ENCODE assay signal across 8 cellular contexts in genomic region chr10:7417103-7417623, GRCh38. TPM values are rescaled to one million over a fixed set of nuclear protein-coding genes. Genes with fewer than 3 reads are reported as not detected.
A peak's percentile ranks its signal among the peaks of the same experiment; 100 is the strongest.
DNase-seq lines count a peak whose midpoint lies in the region; ATAC-seq, FAIRE-seq and TF ChIP-seq lines count a peak whose summit lies in the region.

No MANE protein-coding gene starts in this region.

- TF ChIP-seq POLR2A in HepG2 (IDR thresholded peaks at IDR 0.05; ENCODE audit: insufficient read depth in 1 of 2, low read depth in 2 of 2, low read length in 2 of 2): no peak

- H3K4me1 Mint-ChIP-seq in activated T-helper 17 cell treated with anti-CD3 and anti-CD28 coated beads, Interleukin-2, amount 50 U/mL, for 72 hours: peaks cover 22% of the 10 kb centered on the region
- H3K4me1 Mint-ChIP-seq in stimulated activated memory B cell treated with anti-CD40 and anti-IgM and Interleukin-4, amounts not matched to agents 10 μg/mL and 1 μg/mL and 100 μg/mL, for 72 hours: peaks cover 12% of the 10 kb centered on the region
- peaks cover 29% of the 10 kb centered on the region for H3K4me1 Mint-ChIP-seq in activated naive CD4-positive, alpha-beta T cell treated with anti-CD3 and anti-CD28 coated beads, Interleukin-2, amount 10 ng/mL, durations not matched to agents 7 days and 5 days

- CTCF ChIA-PET in HepG2 (lab: Yijun Ruan, JAX; ENCODE audit: low intra/inter-chr PET ratio, low total read pairs): interaction anchor here (0.9 to 1.0 kb wide), 3 partner anchors 296 to 748 kb away, joined by 3 read pairs; no protein-coding TSS in a partner anchor
- CTCF ChIA-PET in activated naive CD4-positive, alpha-beta T cell treated with anti-CD3 and anti-CD28 coated beads, Interleukin-2, amount 10 ng/mL, durations not matched to agents 7 days and 5 days (lab: Charles Lee): interaction anchor here (0.6 to 3.3 kb wide), 12 partner anchors 34 to 747 kb away, joined by 3 to 23 read pairs (median 4); no protein-coding TSS in a partner anchor

- H3K27me3 ChIP-seq in HepG2 (ENCODE audit: control insufficient read depth in 1 of 2, insufficient read depth in 2 of 2, low read length in 2 of 2): peaks cover 1 to 9% of the 10 kb centered on the region in 2 experiments; a peak in 1 of 5 replicates

- intact Hi-C loops in HepG2 (cut with micrococcal nuclease; ENCODE audit: unreplicated experiment): loop anchor here (1.0 to 5.0 kb wide), 4 partner anchors 85 to 575 kb away; no protein-coding TSS in a partner anchor

- POLR2A ChIA-PET in HepG2 (lab: Yijun Ruan, JAX): no interaction called here

- DNase-seq in AG09309 (ENCODE audit: low read depth) (peak; percentile 27), GM20000 (ENCODE audit: low spot score) (no peak), HepG2 (ENCODE audit: low spot score) (no peak), SKM-1 (lab: John Stamatoyannopoulos, UW; ENCODE audit: unreplicated experiment) (no peak)
- DNase-seq in stimulated activated CD4-positive, alpha-beta T cell treated with anti-CD3 and anti-CD28 coated beads, Interleukin-2, amount 100 ng/mL, for 48 hours: no peak
- no peak for DNase-seq in activated naive CD4-positive, alpha-beta T cell treated with anti-CD3 and anti-CD28 coated beads, Interleukin-2, amount 10 ng/mL, durations not matched to agents 7 days and 5 days

- peaks cover 3% of the 10 kb centered on the region for H3K27me3 Mint-ChIP-seq in activated T-helper 17 cell treated with anti-CD3 and anti-CD28 coated beads, Interleukin-2, amount 50 U/mL, for 72 hours
- no peaks in the 10 kb centered on the region for H3K27me3 Mint-ChIP-seq in stimulated activated memory B cell treated with anti-CD40 and anti-IgM and Interleukin-4, amounts not matched to agents 10 μg/mL and 1 μg/mL and 100 μg/mL, for 72 hours
- H3K27me3 Mint-ChIP-seq in activated naive CD4-positive, alpha-beta T cell treated with anti-CD3 and anti-CD28 coated beads, Interleukin-2, amount 10 ng/mL, durations not matched to agents 7 days and 5 days: peaks cover 24% of the 10 kb centered on the region

- no peak for TF ChIP-seq EP300 in HepG2 (IDR thresholded peaks at IDR 0.05; ENCODE audit: low read depth in 2 of 2, low read length in 2 of 2)
- no peak for TF ChIP-seq EP300 in HepG2 (CRISPR knock-in tag; IDR thresholded peaks at IDR 0.05; ENCODE audit: borderline replicate concordance)

- no peak overlapping the region for H3K9ac ChIP-seq in HepG2 (ENCODE audit: insufficient read depth, low read depth, low read length)

- FAIRE-seq in HepG2 (lab: Jason Lieb, UNC): no peak

- 0% methylated on average over 2 of the region's 2 CpGs for WGBS in HepG2 (ENCODE audit: low lambda C conversion rate)

- no peak overlapping the region for H3K27ac ChIP-seq in HepG2 (ENCODE audit: extremely low read length, insufficient read depth, low read length)

- H3K4me3 ChIP-seq in AG09309 (ENCODE audit: control insufficient read depth, low read depth, low read length): no peak overlapping the region
- H3K4me3 ChIP-seq in HepG2 (replicated peaks in 1 of 3; ENCODE audit: insufficient read depth in 1 of 3, low read depth in 2 of 3, low read length in 3 of 3): no peak overlapping the region

- BruUV-seq in HepG2 (replicated peaks; lab: Mats Ljungman, UMichigan): no TSS peak

- peak overlapping the region; percentile 68 for H3K4me3 Mint-ChIP-seq in activated T-helper 17 cell treated with anti-CD3 and anti-CD28 coated beads, Interleukin-2, amount 50 U/mL, for 72 hours
- H3K4me3 Mint-ChIP-seq in stimulated activated memory B cell treated with anti-CD40 and anti-IgM and Interleukin-4, amounts not matched to agents 10 μg/mL and 1 μg/mL and 100 μg/mL, for 72 hours: no peak overlapping the region
- no peak overlapping the region for H3K4me3 Mint-ChIP-seq in activated naive CD4-positive, alpha-beta T cell treated with anti-CD3 and anti-CD28 coated beads, Interleukin-2, amount 10 ng/mL, durations not matched to agents 7 days and 5 days

- H3K79me2 ChIP-seq in HepG2 (ENCODE audit: insufficient read depth, low read length): no peaks in the 10 kb centered on the region

- in situ Hi-C loops in HepG2 (cut with HindIII; ENCODE audit: extremely low pct_ligation_motif_present, low pct_unique_long_range_greater_than_20kb): loop anchor here (10.0 kb wide), 1 partner anchor 502 kb away; no protein-coding TSS in a partner anchor

- H3K36me3 ChIP-seq in HepG2 (replicated peaks in 1 of 2; ENCODE audit: control insufficient read depth in 1 of 2, insufficient read depth in 2 of 2, low read length in 2 of 2): no peaks in the 10 kb centered on the region

- H3K36me3 Mint-ChIP-seq in activated T-helper 17 cell treated with anti-CD3 and anti-CD28 coated beads, Interleukin-2, amount 50 U/mL, for 72 hours (ENCODE audit: low read depth): no peaks in the 10 kb centered on the region
- H3K36me3 Mint-ChIP-seq in stimulated activated memory B cell treated with anti-CD40 and anti-IgM and Interleukin-4, amounts not matched to agents 10 μg/mL and 1 μg/mL and 100 μg/mL, for 72 hours: no peaks in the 10 kb centered on the region
- H3K36me3 Mint-ChIP-seq in activated naive CD4-positive, alpha-beta T cell treated with anti-CD3 and anti-CD28 coated beads, Interleukin-2, amount 10 ng/mL, durations not matched to agents 7 days and 5 days: no peaks in the 10 kb centered on the region

- H3K9me3 Mint-ChIP-seq in activated T-helper 17 cell treated with anti-CD3 and anti-CD28 coated beads, Interleukin-2, amount 50 U/mL, for 72 hours: no peaks in the 10 kb centered on the region
- H3K9me3 Mint-ChIP-seq in stimulated activated memory B cell treated with anti-CD40 and anti-IgM and Interleukin-4, amounts not matched to agents 10 μg/mL and 1 μg/mL and 100 μg/mL, for 72 hours: no peaks in the 10 kb centered on the region
- H3K9me3 Mint-ChIP-seq in activated naive CD4-positive, alpha-beta T cell treated with anti-CD3 and anti-CD28 coated beads, Interleukin-2, amount 10 ng/mL, durations not matched to agents 7 days and 5 days: no peaks in the 10 kb centered on the region

- H3K4me2 ChIP-seq in HepG2 (ENCODE audit: low read depth, low read length): no peak overlapping the region

- ATAC-seq in activated T-helper 17 cell treated with anti-CD3 and anti-CD28 coated beads, Interleukin-2, amount 50 U/mL, for 72 hours (replicated peaks): peak; percentile 28
- ATAC-seq in HepG2: no peak
- ATAC-seq in stimulated activated memory B cell treated with anti-CD40 and anti-IgM and Interleukin-4, amounts not matched to agents 10 μg/mL and 1 μg/mL and 100 μg/mL, for 72 hours: no peak

- H3K27ac Mint-ChIP-seq in activated T-helper 17 cell treated with anti-CD3 and anti-CD28 coated beads, Interleukin-2, amount 50 U/mL, for 72 hours: peak overlapping the region; percentile 79
- H3K27ac Mint-ChIP-seq in stimulated activated memory B cell treated with anti-CD40 and anti-IgM and Interleukin-4, amounts not matched to agents 10 μg/mL and 1 μg/mL and 100 μg/mL, for 72 hours: no peak overlapping the region
- H3K27ac Mint-ChIP-seq in activated naive CD4-positive, alpha-beta T cell treated with anti-CD3 and anti-CD28 coated beads, Interleukin-2, amount 10 ng/mL, durations not matched to agents 7 days and 5 days: no peak overlapping the region

- H2AFZ ChIP-seq in HepG2 (ENCODE audit: low read length): no peak overlapping the region

- no peaks in the 10 kb centered on the region for H4K20me1 ChIP-seq in HepG2 (ENCODE audit: insufficient read depth, low read length)

- H3K4me1 ChIP-seq in HepG2 (ENCODE audit: insufficient read depth, low read length): no peaks in the 10 kb centered on the region

- TF ChIP-seq CTCF in AG09309 (IDR thresholded peaks at IDR 0.05; ENCODE audit: control insufficient read depth, insufficient read depth, low read depth, low read length, missing control alignments) (peak; percentile 35), GM20000 (IDR thresholded peaks at IDR 0.05; ENCODE audit: extremely low read depth, missing control alignments) (peak; percentile 21), HepG2 (CRISPR knock-in tag; IDR thresholded peaks at IDR 0.05) (peak; percentile 38)

- no peak for TF ChIP-seq RAD21 in HepG2 (CRISPR knock-in tag; IDR thresholded peaks at IDR 0.05)

- no peaks in the 10 kb centered on the region for H3K9me3 ChIP-seq in HepG2 (ENCODE audit: low read length)

TF ChIP-seq in HepG2, 621 proteins besides CTCF, POLR2A, EP300 and RAD21 (continues in another document):
- TF ChIP-seq, protein P1, sequence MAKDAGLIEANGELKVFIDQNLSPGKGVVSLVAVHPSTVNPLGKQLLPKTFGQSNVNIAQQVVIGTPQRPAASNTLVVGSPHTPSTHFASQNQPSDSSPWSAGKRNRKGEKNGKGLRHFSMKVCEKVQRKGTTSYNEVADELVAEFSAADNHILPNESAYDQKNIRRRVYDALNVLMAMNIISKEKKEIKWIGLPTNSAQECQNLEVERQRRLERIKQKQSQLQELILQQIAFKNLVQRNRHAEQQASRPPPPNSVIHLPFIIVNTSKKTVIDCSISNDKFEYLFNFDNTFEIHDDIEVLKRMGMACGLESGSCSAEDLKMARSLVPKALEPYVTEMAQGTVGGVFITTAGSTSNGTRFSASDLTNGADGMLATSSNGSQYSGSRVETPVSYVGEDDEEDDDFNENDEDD (CRISPR knock-in tag; IDR thresholded peaks at IDR 0.05; ENCODE audit: borderline replicate concordance): no peak

RNA-seq across cellular contexts. Expression of gene SFMBT2, which starts 6.3 kb away (rescaled TPM):
- total RNA-seq in activated T-helper 17 cell treated with anti-CD3 and anti-CD28 coated beads, Interleukin-2, amount 50 U/mL, for 72 hours: 10 to 100 TPM; 20.4 to 24.8 TPM
- total RNA-seq in HepG2 (2016; rRNA removed; fragmentation: Illumina TruSeq; extraction: Trizol): 0.02 and 0.04 TPM in 2 replicates
- not detected in 2 replicates for total RNA-seq in HepG2 (2016; cell fraction: cytosol; rRNA removed; fragmentation: Illumina TruSeq; extraction: Trizol; ENCODE audit: low read depth)
- 0.02 TPM in 1 of 2 replicates, not detected in the other for total RNA-seq in HepG2 (2016; cell fraction: insoluble cytoplasmic fraction; rRNA removed; fragmentation: Illumina TruSeq; extraction: Trizol)
- not detected in 2 replicates for total RNA-seq in HepG2 (2016; cell fraction: membrane; rRNA removed; fragmentation: Illumina TruSeq; extraction: Trizol)
- total RNA-seq in HepG2 (2016; cell fraction: nucleus; rRNA removed; fragmentation: Illumina TruSeq; extraction: Trizol): 0.03 TPM in 1 of 2 replicates, not detected in the other
- polyA plus RNA-seq in HepG2 (2011; rRNA removed): 0.01 TPM in 2 replicates
- 0.01 TPM in 2 replicates for polyA plus RNA-seq in HepG2 (2011; cell fraction: cytosol; rRNA removed)
- polyA plus RNA-seq in HepG2 (2011; cell fraction: nucleus; rRNA removed): 0.02 and 0.06 TPM in 2 replicates
- polyA plus RNA-seq in HepG2 (2012): not detected in 2 replicates
- polyA plus RNA-seq in HepG2 (2016; cell fraction: cytosol; fragmentation: Illumina TruSeq; extraction: Trizol; ENCODE audit: low read depth): not detected in 2 replicates
- not detected in 2 replicates for polyA plus RNA-seq in HepG2 (2016; cell fraction: insoluble cytoplasmic fraction; fragmentation: Illumina TruSeq; extraction: Trizol; ENCODE audit: low read depth)
- polyA plus RNA-seq in HepG2 (2016; cell fraction: membrane; fragmentation: Illumina TruSeq; extraction: Trizol; ENCODE audit: low read depth): not detected in 2 replicates
- not detected in 2 replicates for polyA plus RNA-seq in HepG2 (2016; cell fraction: nucleus; fragmentation: Illumina TruSeq; extraction: Trizol; ENCODE audit: insufficient read depth, low read depth)
- 0.14 and 27.7 TPM in 2 replicates for polyA minus RNA-seq in HepG2 (2011; rRNA and poly(A)+ RNA removed; ENCODE audit: low replicate concordance)
- 0.09 and 0.69 TPM in 2 replicates for polyA minus RNA-seq in HepG2 (2011; cell fraction: cytosol; rRNA and poly(A)+ RNA removed)
- 0.12 and 0.13 TPM in 2 replicates for polyA minus RNA-seq in HepG2 (2011; cell fraction: nucleus; rRNA and poly(A)+ RNA removed)

Comparison
In these comparisons a context has a peak if more than half of its experiments do, and no peak if none do; other contexts are left out.
1. RNA of gene SFMBT2, which starts 6.3 kb away (total RNA-seq): 20.4 to 24.8 TPM in activated T-helper 17 cell treated with anti-CD3 and anti-CD28 coated beads, Interleukin-2, amount 50 U/mL, for 72 hours; 0.02 to 0.04 TPM in HepG2; every median in the first group is over 10 times any median in the second.
2. Peak in every context shown above with its lines, with median percentiles within 50 percentile points of each other: CTCF ChIP-seq.